In the genomic region with DNA sequence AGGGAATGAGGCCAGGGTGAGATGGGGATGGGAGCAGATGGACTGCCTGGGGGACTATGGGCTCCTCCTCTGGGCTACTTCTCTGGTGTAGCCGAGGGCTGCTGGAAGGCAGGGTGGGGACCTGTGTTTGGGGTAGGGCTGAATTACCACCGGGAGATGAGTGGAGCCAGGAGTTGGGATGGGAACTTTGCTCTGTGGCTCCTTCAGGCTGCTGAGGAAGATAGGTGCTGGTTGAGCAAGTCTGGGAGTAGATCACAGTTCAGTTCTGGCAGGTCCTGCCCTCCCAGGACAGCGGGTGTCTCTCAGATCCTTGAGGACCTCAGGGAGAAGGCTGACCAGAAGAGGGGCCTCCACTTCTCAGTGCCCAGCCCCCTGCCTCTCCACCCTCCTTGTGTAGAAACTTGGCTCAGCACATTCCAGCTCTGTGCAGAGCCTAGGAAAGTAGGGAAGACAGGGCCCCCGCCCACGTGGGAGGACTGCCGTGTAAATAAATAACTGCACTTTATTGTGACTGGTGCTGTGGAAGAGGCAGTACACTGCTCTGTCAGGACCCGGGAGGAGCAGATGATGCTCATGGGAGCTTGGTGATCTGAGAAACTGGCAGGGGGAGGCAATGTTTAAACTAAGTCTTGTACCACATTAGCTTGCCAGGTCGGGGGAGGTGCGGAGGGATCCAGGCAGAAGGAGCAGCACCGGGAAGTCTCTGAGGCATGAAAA, we compare ENCODE assay signal across 14 cellular contexts. TPM values are rescaled to one million over a fixed set of nuclear protein-coding genes. Genes with fewer than 3 reads are reported as not detected.
DNase-seq lines count a peak whose midpoint lies in the region.
"Had no signal": no experiment of that assay in that cellular context is flagged by ENCODE, and none has a peak within 500 bp of the region (broad histone marks: within the 10 kb centered on the region; RNA-seq: fewer than 3 reads in every experiment).

No MANE protein-coding gene starts in this region.

- H3K27ac ChIP-seq in CD4-positive, alpha-beta memory T cell (ENCODE audit: low read depth, low read length), result no peak overlapping the region
- peak overlapping the region; percentile 6 for H3K27ac ChIP-seq in effector memory CD4-positive, alpha-beta T cell (ENCODE audit: insufficient read depth, low read length, poor library complexity, severe bottlenecking)
- H3K27ac ChIP-seq in neuronal stem cell (replicated peaks; ENCODE audit: low read length), result no peak overlapping the region
- H3K27ac ChIP-seq: right lobe of liver, SJSA1 had no signal

- H3K4me1 ChIP-seq in CD4-positive, alpha-beta memory T cell (ENCODE audit: insufficient read depth, low read length), result peaks cover 61% of the 10 kb centered on the region
- H3K4me1 ChIP-seq in effector memory CD4-positive, alpha-beta T cell (ENCODE audit: control insufficient read depth, insufficient read depth, low read length, poor library complexity, severe bottlenecking), result peaks cover 17% of the 10 kb centered on the region
- H3K4me1 ChIP-seq in neuronal stem cell (ENCODE audit: control insufficient read depth in 2 of 2, insufficient read depth in 1 of 2, low read depth in 1 of 2, low read length in 2 of 2), result peaks cover 45 to 60% of the 10 kb centered on the region in 2 donors

- peaks cover 4% of the 10 kb centered on the region for H3K79me1 ChIP-seq in neuronal stem cell (ENCODE audit: low read depth, low read length)

- H3K4me3 Mint-ChIP-seq in CD4-positive, alpha-beta memory T cell, result peak overlapping the region in 3 of 8 donors; percentile 22 to 88 (median 52)

- no peak overlapping the region for H3K4me2 ChIP-seq in neuronal stem cell (ENCODE audit: insufficient read depth, low read length, poor library complexity, severe bottlenecking)

- H3K18ac ChIP-seq in neuronal stem cell (ENCODE audit: low read length), result peak overlapping the region; percentile 81

- H3K23ac ChIP-seq in neuronal stem cell (ENCODE audit: low read depth, low read length, poor library complexity), result no peak overlapping the region

- no peak overlapping the region for H3K4ac ChIP-seq in neuronal stem cell (ENCODE audit: low read length)

- no peak overlapping the region for H4K8ac ChIP-seq in neuronal stem cell (ENCODE audit: low read depth, low read length)

- no peak for DNase-seq in CD4-positive, alpha-beta memory T cell
- DNase-seq in NCI-H2227 (lab: John Stamatoyannopoulos, UW; ENCODE audit: unreplicated experiment) (peak; percentile 31), neuronal stem cell (ENCODE audit: low spot score) (no peak), occipital lobe (lab: John Stamatoyannopoulos, UW) (no peak), DMS153 (lab: John Stamatoyannopoulos, UW) (no peak), cortex of kidney (lab: John Stamatoyannopoulos, UW) (no peak), iPS-NIHi7 (ENCODE audit: extremely low spot score) (no peak)
- DNase-seq in effector memory CD4-positive, alpha-beta T cell, result no peak
- DNase-seq: activated CD8-positive, alpha-beta memory T cell treated with anti-CD3 and anti-CD28 coated beads, Interleukin-2, amount 50 U/mL, for 48 hours; dermis blood vessel endothelial cell; MV-4-11; right lobe of liver; stimulated activated naive CD4-positive, alpha-beta T cell had no signal

- POLR2A ChIA-PET in CD4-positive, alpha-beta memory T cell (lab: Charles Lee; ENCODE audit: partially characterized antibody), result interaction anchor here (0.9 to 5.0 kb wide), 3 partner anchors 14 to 70 kb away, joined by 3 to 34 read pairs (median 3); a partner anchor contains a TSS

- no peak overlapping the region for H3K4me3 ChIP-seq in CD4-positive, alpha-beta memory T cell (ENCODE audit: low read length in 2 of 2)
- no peak overlapping the region for H3K4me3 ChIP-seq in effector memory CD4-positive, alpha-beta T cell (ENCODE audit: insufficient read depth, low read depth, low read length, poor library complexity, severe bottlenecking)
- no peak overlapping the region for H3K4me3 ChIP-seq in neuronal stem cell (ENCODE audit: low read length in 2 of 2)
- H3K4me3 ChIP-seq: right lobe of liver, SJSA1 had no signal

- peak overlapping the region; percentile 21 for H2BK5ac ChIP-seq in neuronal stem cell (ENCODE audit: low read length)

- H3K27ac Mint-ChIP-seq in CD4-positive, alpha-beta memory T cell, result peak overlapping the region; percentile 71 to 94 (median 87)

- intact Hi-C loops in CD4-positive, alpha-beta memory T cell (cut with micrococcal nuclease), result no loop called here

- WGBS in neuronal stem cell (ENCODE audit: extremely low coverage in 2 of 2, insufficient read length in 2 of 2, insufficient replicate concordance in 1 of 2), 2 donors, result no CpG with 5 or more reads among the region's 10 CpGs

- CTCF ChIA-PET in CD4-positive, alpha-beta memory T cell (lab: Charles Lee; ENCODE audit: partially characterized antibody), result interaction anchor here (0.8 to 3.3 kb wide), 4 partner anchors 13 to 219 kb away, joined by 3 to 24 read pairs (median 4); no protein-coding TSS in a partner anchor

- H3K36me3 Mint-ChIP-seq in CD4-positive, alpha-beta memory T cell, result peaks cover 0 to 1% of the 10 kb centered on the region in 2 donors

- no peak overlapping the region for H2AFZ ChIP-seq in neuronal stem cell (ENCODE audit: low read length)

- H3K9ac ChIP-seq in neuronal stem cell (ENCODE audit: low read depth, low read length, poor library complexity), result peak overlapping the region; percentile 50

- H2BK120ac ChIP-seq in neuronal stem cell (ENCODE audit: low read depth, low read length), result no peak overlapping the region

- peak overlapping the region; percentile 51 for H2BK15ac ChIP-seq in neuronal stem cell (ENCODE audit: low read length)

- peaks cover 2% of the 10 kb centered on the region for H3K36me3 ChIP-seq in CD4-positive, alpha-beta memory T cell (ENCODE audit: insufficient read depth, low read length)
- H3K36me3 ChIP-seq in effector memory CD4-positive, alpha-beta T cell (ENCODE audit: control insufficient read depth, insufficient read depth, low read length), result no peaks in the 10 kb centered on the region
- H3K36me3 ChIP-seq in neuronal stem cell (replicated peaks in 1 of 2; ENCODE audit: control insufficient read depth in 2 of 2, insufficient read depth in 2 of 2, low read length in 2 of 2), result peaks cover 0 to 17% of the 10 kb centered on the region in 2 donors
- H3K36me3 ChIP-seq: right lobe of liver, SJSA1 had no signal

- H3K27me3 Mint-ChIP-seq in CD4-positive, alpha-beta memory T cell, result no peaks in the 10 kb centered on the region

- no peak overlapping the region for H4K91ac ChIP-seq in neuronal stem cell (ENCODE audit: low read depth, low read length, poor library complexity)

- H3K9me3 Mint-ChIP-seq in CD4-positive, alpha-beta memory T cell, result no peaks in the 10 kb centered on the region

- H2BK12ac ChIP-seq in neuronal stem cell (ENCODE audit: low read length), result no peak overlapping the region

- H3K9me3 ChIP-seq in CD4-positive, alpha-beta memory T cell (ENCODE audit: control insufficient read depth in 1 of 2, low read length in 2 of 2), result no peaks in the 10 kb centered on the region
- H3K9me3 ChIP-seq in effector memory CD4-positive, alpha-beta T cell (ENCODE audit: control insufficient read depth, low read length), result no peaks in the 10 kb centered on the region
- H3K9me3 ChIP-seq in neuronal stem cell (replicated peaks in 1 of 2; ENCODE audit: control insufficient read depth in 2 of 2, insufficient read depth in 1 of 2, low read depth in 1 of 2, low read length in 2 of 2), result no peaks in the 10 kb centered on the region
- H3K9me3 ChIP-seq: right lobe of liver, SJSA1 had no signal

- H2AK5ac ChIP-seq in neuronal stem cell (ENCODE audit: low read depth, low read length), result peak overlapping the region; percentile 83

- peaks cover 42 to 75% (median 58%) of the 10 kb centered on the region in 4 donors for H3K4me1 Mint-ChIP-seq in CD4-positive, alpha-beta memory T cell

- peak overlapping the region; percentile 27 for H3K14ac ChIP-seq in neuronal stem cell (ENCODE audit: low read length)

- no peaks in the 10 kb centered on the region for H3K27me3 ChIP-seq in CD4-positive, alpha-beta memory T cell (ENCODE audit: insufficient read depth, low read length)
- no peaks in the 10 kb centered on the region for H3K27me3 ChIP-seq in effector memory CD4-positive, alpha-beta T cell (replicated peaks; ENCODE audit: control insufficient read depth, insufficient read depth, low read length, poor library complexity, severe bottlenecking)
- H3K27me3 ChIP-seq in neuronal stem cell (ENCODE audit: control insufficient read depth in 3 of 3, insufficient read depth in 3 of 3, low read depth in 1 of 3, low read length in 3 of 3), result peaks cover 0 to 11% (median 0%) of the 10 kb centered on the region in 3 experiments
- H3K27me3 ChIP-seq: right lobe of liver, SJSA1 had no signal

RNA-seq across cellular contexts. Expression of a gene that starts 15.3 kb away (rescaled TPM):
- total RNA-seq in CD4-positive, alpha-beta memory T cell, result 10 to 100 TPM; 18.2 to 19.4 TPM
- under 1 TPM; 0.03 to 0.57 TPM for polyA plus RNA-seq in CD4-positive, alpha-beta memory T cell
- polyA plus RNA-seq in neuronal stem cell (2013, experiment 1 of 2), result 5.1 TPM
- 5.4 TPM for polyA plus RNA-seq in neuronal stem cell (2013, experiment 2 of 2)
- 20.9 TPM for total RNA-seq in occipital lobe
